ENCODE assay signal across 35 cellular contexts in genomic region chr2:121740973-121741372, GRCh38.
"Had no signal": no experiment of that assay in that cellular context is flagged by ENCODE, and none has a peak within 500 bp of the region (broad histone marks: within the 10 kb centered on the region; RNA-seq: fewer than 3 reads in every experiment).

No MANE protein-coding gene starts in this region.

- H3K27me3 Mint-ChIP-seq: activated B cell treated with CpG ODN at 0.5 μM for 24 hours; activated CD4-positive, alpha-beta memory T cell treated with anti-CD3 and anti-CD28 coated beads for 36 hours; activated naive CD8-positive, alpha-beta T cell treated with anti-CD3 and anti-CD28 coated beads for 36 hours had no signal

- H3K27ac Mint-ChIP-seq: activated B cell treated with CpG ODN at 0.5 μM for 24 hours; activated CD4-positive, alpha-beta memory T cell treated with anti-CD3 and anti-CD28 coated beads for 36 hours; activated naive CD4-positive, alpha-beta T cell treated with anti-CD3 and anti-CD28 coated beads, Interleukin-2, amount 10 ng/mL, durations not matched to agents 7 days and 5 days; activated naive CD8-positive, alpha-beta T cell treated with anti-CD3 and anti-CD28 coated beads for 36 hours; activated T-helper 1 cell treated with anti-CD3 and anti-CD28 coated beads, Interleukin-12 subunit alpha, Interleukin-12 subunit beta, Interleukin-2, Interleukin-4 antibody, amounts not matched to agents 30 ng/mL and 10 ng/mL and 1 ng/mL, durations not matched to agents 14 hours and 24 hours and 36 hours; T-helper 1 cell treated with Interleukin-12 subunit alpha and Interleukin-12 subunit beta and Interleukin-4 antibody, amounts not matched to agents 30 μg/mL and 1 μg/mL, for 36 hours; T-helper 2 cell treated with Interferon-gamma antibody and Interleukin-4, amounts not matched to agents 5 μg/mL and 100 μg/mL, for 36 hours had no signal

- H3K9me3 Mint-ChIP-seq: activated B cell treated with CpG ODN at 0.5 μM for 24 hours; activated CD4-positive, alpha-beta memory T cell treated with anti-CD3 and anti-CD28 coated beads for 36 hours; activated naive CD4-positive, alpha-beta T cell treated with anti-CD3 and anti-CD28 coated beads, Interleukin-2, amount 10 ng/mL, durations not matched to agents 7 days and 5 days; activated naive CD8-positive, alpha-beta T cell treated with anti-CD3 and anti-CD28 coated beads for 36 hours; activated T-cell treated with anti-CD3 and anti-CD28 coated beads, Interleukin-2, amount 50 U/mL, for 4 hours; activated T-helper 1 cell treated with anti-CD3 and anti-CD28 coated beads, Interleukin-12 subunit alpha, Interleukin-12 subunit beta, Interleukin-2, Interleukin-4 antibody, amounts not matched to agents 30 ng/mL and 10 ng/mL and 1 ng/mL, durations not matched to agents 14 hours and 24 hours and 36 hours; T-helper 1 cell treated with Interleukin-12 subunit alpha and Interleukin-12 subunit beta and Interleukin-4 antibody, amounts not matched to agents 30 μg/mL and 1 μg/mL, for 36 hours; T-helper 2 cell treated with Interferon-gamma antibody and Interleukin-4, amounts not matched to agents 5 μg/mL and 100 μg/mL, for 36 hours had no signal

- H3K4me2 ChIP-seq: KMS-11, SK-N-SH had no signal

- H3K4me3 ChIP-seq: Peyer's patch, SJSA1 had no signal

- H3K27me3 ChIP-seq: brain microvascular endothelial cell, Peyer's patch, SJSA1 had no signal

- H3K9me3 ChIP-seq: Peyer's patch, SJSA1, SK-N-SH had no signal

- ATAC-seq: activated T-cell treated with anti-CD3 and anti-CD28 coated beads, Interleukin-2, amount 50 U/mL, for 4 hours; PC-3 had no signal

- H3K4me3 Mint-ChIP-seq: activated B cell treated with CpG ODN at 0.5 μM for 24 hours; activated CD4-positive, alpha-beta memory T cell treated with anti-CD3 and anti-CD28 coated beads for 36 hours; activated naive CD4-positive, alpha-beta T cell treated with anti-CD3 and anti-CD28 coated beads, Interleukin-2, amount 10 ng/mL, durations not matched to agents 7 days and 5 days; activated naive CD8-positive, alpha-beta T cell treated with anti-CD3 and anti-CD28 coated beads for 36 hours; activated T-cell treated with anti-CD3 and anti-CD28 coated beads, Interleukin-2, amount 50 U/mL, for 4 hours; activated T-helper 1 cell treated with anti-CD3 and anti-CD28 coated beads, Interleukin-12 subunit alpha, Interleukin-12 subunit beta, Interleukin-2, Interleukin-4 antibody, amounts not matched to agents 30 ng/mL and 10 ng/mL and 1 ng/mL, durations not matched to agents 14 hours and 24 hours and 36 hours; T-helper 1 cell treated with Interleukin-12 subunit alpha and Interleukin-12 subunit beta and Interleukin-4 antibody, amounts not matched to agents 30 μg/mL and 1 μg/mL, for 36 hours; T-helper 2 cell treated with Interferon-gamma antibody and Interleukin-4, amounts not matched to agents 5 μg/mL and 100 μg/mL, for 36 hours had no signal

- DNase-seq: activated B cell treated with CpG ODN at 0.5 μM for 24 hours; activated CD4-positive, alpha-beta memory T cell treated with anti-CD3 and anti-CD28 coated beads for 36 hours; activated CD4-positive, alpha-beta T cell treated with anti-CD3 and anti-CD28 coated beads for 4 hours; activated CD4-positive, alpha-beta T cell treated with anti-CD3 and anti-CD28 coated beads, Interleukin-2, amount 50 U/mL, for 1 hour; activated CD4-positive, CD25-positive, alpha-beta regulatory T cell treated with anti-CD3 and anti-CD28 coated beads, Interleukin-2, amount 50 U/mL, for 72 hours; activated CD8-positive, alpha-beta memory T cell treated with anti-CD3 and anti-CD28 coated beads, Interleukin-2, amount 50 U/mL, for 4 hours; activated gamma-delta T cell treated with Interleukin-2 at 50 U/mL for 16 hours; activated naive CD4-positive, alpha-beta T cell treated with anti-CD3 and anti-CD28 coated beads, Interleukin-2, amount 10 ng/mL, durations not matched to agents 7 days and 5 days; activated naive CD8-positive, alpha-beta T cell treated with anti-CD3 and anti-CD28 coated beads for 36 hours; activated T-cell treated with anti-CD3 and anti-CD28 coated beads for 4 hours; activated T-cell treated with anti-CD3 and anti-CD28 coated beads, Interleukin-2, amount 50 U/mL, for 4 hours; amniotic stem cell; aorta; brain microvascular endothelial cell; NCI-H1092 treated with DMSO at 0.1 percent for 48 hours; NCI-H1417; NCI-H146; NCI-H187; NCI-H2029 treated with DMSO at 0.1 percent for 48 hours; NCI-H2107; NCI-H2171; NCI-H510A; NCI-H526; NCI-H748 treated with DMSO at 0.1 percent for 48 hours; NK-92 treated with Interleukin-12 subunit alpha and Interleukin-12 subunit beta, amount 100 ng/mL, for 24 hours; PC-3; Peyer's patch; RPMI8226; SHP77 treated with DMSO at 0.1 percent for 48 hours; SK-N-SH had no signal

- H3K9ac ChIP-seq: KMS-11, SK-N-SH had no signal

- H3K27ac ChIP-seq: brain microvascular endothelial cell, KMS-11, Peyer's patch, SJSA1 had no signal

- H3K36me3 ChIP-seq: brain microvascular endothelial cell, Peyer's patch had no signal
